1 cellular context compared by ENCODE assay signal in genomic region chr1:41652346-41653124, GRCh38.
TF ChIP-seq lines count a peak whose summit lies in the region.

No MANE protein-coding gene starts in this region.

TF ChIP-seq in IMR-90, 13 proteins besides CTCF, POLR2A, EP300 and RAD21 (continued from another document):
- no peak for TF ChIP-seq USF2 (IDR thresholded peaks at IDR 0.05; ENCODE audit: low read depth, low read length)
- TF ChIP-seq MAZ (IDR thresholded peaks at IDR 0.05; ENCODE audit: borderline replicate concordance, low read depth, low read length): no peak
- no peak for TF ChIP-seq CHD1 (IDR thresholded peaks at IDR 0.05; ENCODE audit: low read depth, low read length)
- TF ChIP-seq SMC3 (IDR thresholded peaks at IDR 0.05; ENCODE audit: low read depth, low read length): no peak
- TF ChIP-seq RCOR1 (IDR thresholded peaks at IDR 0.05; ENCODE audit: insufficient replicate concordance, low read length): no peak
